8 cellular contexts compared by ENCODE assay signal in the genomic region with DNA sequence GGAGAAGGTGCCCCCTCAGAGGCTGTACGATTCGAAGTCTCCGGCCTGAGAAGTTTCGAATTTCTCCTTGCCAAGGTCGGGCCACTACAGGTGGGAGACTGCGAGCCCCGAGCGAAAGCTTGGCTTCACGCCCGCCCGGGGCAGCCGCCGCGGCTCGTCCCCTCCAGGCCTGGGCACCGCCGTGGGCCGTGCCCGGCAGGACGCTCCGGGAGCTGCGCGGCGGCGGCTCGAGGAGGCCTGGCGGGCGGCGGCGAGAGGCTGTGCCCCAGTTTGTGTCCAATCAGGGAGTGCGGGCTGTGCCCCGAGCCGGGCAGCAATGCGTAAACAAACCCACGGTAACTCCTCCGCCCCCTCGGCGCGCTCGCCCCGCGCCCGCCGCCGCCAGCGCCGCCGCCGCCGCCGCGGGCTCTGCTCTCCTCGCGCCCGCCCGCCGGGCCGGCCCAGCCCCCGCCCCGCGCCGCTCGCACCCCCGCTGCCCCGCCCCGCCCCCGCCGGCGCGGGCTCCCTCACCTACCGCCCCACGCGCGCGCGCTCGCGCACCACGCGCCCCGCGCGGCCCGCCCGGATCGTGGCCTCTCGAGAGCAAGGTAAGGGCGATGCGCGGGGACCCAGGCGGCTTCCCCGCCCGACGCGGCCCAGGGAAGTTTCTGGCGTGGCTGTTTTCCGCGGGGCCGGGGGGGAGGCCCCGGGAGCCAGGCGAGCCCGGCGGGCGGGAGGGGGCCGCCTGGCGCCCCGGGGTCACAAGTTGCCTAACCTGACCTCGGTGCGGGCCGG. TPM values are rescaled to one million over a fixed set of nuclear protein-coding genes. Genes with fewer than 3 reads are reported as not detected.
A peak's percentile ranks its signal among the peaks of the same experiment; 100 is the strongest.
DNase-seq lines count a peak whose midpoint lies in the region; ATAC-seq, FAIRE-seq and TF ChIP-seq lines count a peak whose summit lies in the region.

No MANE protein-coding gene starts in this region.

- no peak for FAIRE-seq in A549 (lab: Jason Lieb, UNC)

- peak overlapping the region; percentile 97 for H3K4me2 ChIP-seq in A549

- TF ChIP-seq POLR2A in A549 (IDR thresholded peaks at IDR 0.05; ENCODE audit: low read length) (peak; percentile 36), erythroblast (IDR thresholded peaks at IDR 0.05; ENCODE audit: low read length) (peak; percentile 66)

- peaks cover 35% of the 10 kb centered on the region for H3K4me1 ChIP-seq in A549

- ATAC-seq in A549 (peak; percentile 72 to 82), GM18519 (IDR thresholded peaks at IDR 0.05; ENCODE audit: low FRiP score, unreplicated experiment) (peak; percentile 39), HG03039 (IDR thresholded peaks at IDR 0.05; ENCODE audit: unreplicated experiment) (peak; percentile 54)

- POLR2A ChIA-PET in A549 (lab: Yijun Ruan, JAX) = interaction anchor here (0.8 to 1.9 kb wide), 5 partner anchors 21 to 251 kb away, joined by 3 to 7 read pairs (median 3); a partner anchor contains a TSS

- H3K27ac ChIP-seq in A549 = peak overlapping the region; percentile 93 to 98

- peak overlapping the region; percentile 99 for H3K4me3 ChIP-seq in A549

- TF ChIP-seq RAD21 in A549 (conservative IDR thresholded peaks at IDR 0.05 in 1 of 2, IDR thresholded peaks at IDR 0.05 in 1 of 2) = no peak

- peak; percentile 43 to 65 for DNase-seq in A549 (ENCODE audit: low read depth in 1 of 2, low spot score in 1 of 2)
- peak; percentile 34 for DNase-seq in NCI-H774 (lab: John Stamatoyannopoulos, UW)
- DNase-seq in activated T-cell treated with anti-CD3 and anti-CD28 coated beads, Interleukin-2, amount 50 U/mL, for 48 hours = peak; percentile 70 to 75
- DNase-seq in erythroblast (lab: John Stamatoyannopoulos, UW) = peak; percentile 77 to 84
- peak; percentile 77 for DNase-seq in mucosa of gallbladder (ENCODE audit: low spot score)
- peak; percentile 48 to 54 for DNase-seq in stimulated activated CD8-positive, alpha-beta memory T cell treated with anti-CD3 and anti-CD28 coated beads, Interleukin-2, amount 100 ng/mL, for 48 hours (ENCODE audit: low read depth in 2 of 2)

- no peaks in the 10 kb centered on the region for H3K9me3 ChIP-seq in A549

- CTCF ChIA-PET in A549 (lab: Yijun Ruan, JAX) = interaction anchor here (0.6 to 0.9 kb wide), 5 partner anchors 10 to 283 kb away, joined by 3 to 4 read pairs (median 3); no protein-coding TSS in a partner anchor

- no peak for TF ChIP-seq CTCF in A549 (IDR thresholded peaks at IDR 0.05)

- TF ChIP-seq EP300 in A549 (IDR thresholded peaks at IDR 0.05) = no peak

- 0% methylated on average over 8 of the region's 110 CpGs for WGBS in A549 (ENCODE audit: missing lambda C conversion rate)

TF ChIP-seq in A549, 52 proteins besides CTCF, POLR2A, EP300 and RAD21:
- TF ChIP-seq CEBPB (IDR thresholded peaks at IDR 0.05) (no peak), RARB (CRISPR knock-in tag; IDR thresholded peaks at IDR 0.05) (no peak), HOXA7 (CRISPR knock-in tag; IDR thresholded peaks at IDR 0.05) (no peak), FOSB (CRISPR knock-in tag; IDR thresholded peaks at IDR 0.05) (no peak), JUNB (IDR thresholded peaks at IDR 0.05) (no peak), ZC3H11A (IDR thresholded peaks at IDR 0.05) (no peak), NR3C1 (IDR thresholded peaks at IDR 0.05) (no peak)
- TF ChIP-seq, protein P1, sequence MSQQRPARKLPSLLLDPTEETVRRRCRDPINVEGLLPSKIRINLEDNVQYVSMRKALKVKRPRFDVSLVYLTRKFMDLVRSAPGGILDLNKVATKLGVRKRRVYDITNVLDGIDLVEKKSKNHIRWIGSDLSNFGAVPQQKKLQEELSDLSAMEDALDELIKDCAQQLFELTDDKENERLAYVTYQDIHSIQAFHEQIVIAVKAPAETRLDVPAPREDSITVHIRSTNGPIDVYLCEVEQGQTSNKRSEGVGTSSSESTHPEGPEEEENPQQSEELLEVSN (IDR thresholded peaks at IDR 0.05; ENCODE audit: borderline replicate concordance, low read depth) = peak; percentile 37; the same call in 1 of the 2 replicates

RNA-seq across cellular contexts. Expression of a gene that starts 57.8 kb away (rescaled TPM):
- polyA plus RNA-seq in A549 (2011; rRNA removed) (37.9 and 39.9 TPM in 2 replicates), A549 (2017; fragmentation: RNase III; extraction: RNeasy Plus Mini Kit Qiagen cat#74134 plus additional on column Dnase treatment) (26.3 to 29.2 TPM (median 28.5 TPM) in 3 replicates)
- polyA plus RNA-seq in A549 (2012; cell fraction: cytosol; rRNA removed) = 25.8 and 29.5 TPM in 2 replicates
- polyA plus RNA-seq in A549 (2012; cell fraction: nucleus; rRNA removed) = 9.1 and 15.0 TPM in 2 replicates
- 23.8 and 27.4 TPM in 2 replicates for polyA minus RNA-seq in A549 (2011; rRNA and poly(A)+ RNA removed)
- total RNA-seq in mucosa of gallbladder = 45.0 TPM

Comparison
In these comparisons a context has a peak if more than half of its experiments do, and no peak if none do; other contexts are left out.
1. Peak in every context shown above with its lines: DNase-seq, ATAC-seq, H3K4me3 ChIP-seq and H3K27ac ChIP-seq.